1 cellular context compared by ENCODE assay signal in the genomic region with DNA sequence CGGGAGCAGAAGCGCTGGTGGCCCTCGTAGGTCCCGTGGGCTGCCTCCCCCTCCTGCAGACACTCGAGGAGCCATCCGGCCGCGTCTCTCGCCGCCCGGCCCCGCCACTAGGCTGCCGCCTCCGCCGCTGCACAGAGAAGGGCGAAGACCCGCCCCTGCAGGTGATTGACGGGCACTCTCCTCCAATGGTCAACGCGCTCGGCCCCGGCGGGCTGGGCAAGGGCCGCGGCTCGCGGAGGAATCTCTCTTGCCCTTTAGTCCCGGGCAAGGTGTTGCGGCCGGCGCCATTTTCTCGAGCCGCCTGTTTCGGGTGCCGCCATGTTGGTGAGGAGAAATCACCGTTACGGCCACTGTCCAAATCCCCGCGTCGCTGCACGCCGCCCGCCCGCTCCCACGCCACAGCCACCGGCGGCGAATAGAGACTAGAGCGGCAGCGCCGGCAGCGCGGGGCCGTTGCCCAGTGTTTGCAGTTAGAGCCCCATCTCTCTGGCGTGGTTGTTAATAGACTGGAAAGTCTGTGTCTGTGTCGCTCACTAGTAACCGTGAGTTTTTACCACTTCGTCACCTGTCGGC.
TF ChIP-seq lines count a peak whose summit lies in the region.

A gene with protein sequence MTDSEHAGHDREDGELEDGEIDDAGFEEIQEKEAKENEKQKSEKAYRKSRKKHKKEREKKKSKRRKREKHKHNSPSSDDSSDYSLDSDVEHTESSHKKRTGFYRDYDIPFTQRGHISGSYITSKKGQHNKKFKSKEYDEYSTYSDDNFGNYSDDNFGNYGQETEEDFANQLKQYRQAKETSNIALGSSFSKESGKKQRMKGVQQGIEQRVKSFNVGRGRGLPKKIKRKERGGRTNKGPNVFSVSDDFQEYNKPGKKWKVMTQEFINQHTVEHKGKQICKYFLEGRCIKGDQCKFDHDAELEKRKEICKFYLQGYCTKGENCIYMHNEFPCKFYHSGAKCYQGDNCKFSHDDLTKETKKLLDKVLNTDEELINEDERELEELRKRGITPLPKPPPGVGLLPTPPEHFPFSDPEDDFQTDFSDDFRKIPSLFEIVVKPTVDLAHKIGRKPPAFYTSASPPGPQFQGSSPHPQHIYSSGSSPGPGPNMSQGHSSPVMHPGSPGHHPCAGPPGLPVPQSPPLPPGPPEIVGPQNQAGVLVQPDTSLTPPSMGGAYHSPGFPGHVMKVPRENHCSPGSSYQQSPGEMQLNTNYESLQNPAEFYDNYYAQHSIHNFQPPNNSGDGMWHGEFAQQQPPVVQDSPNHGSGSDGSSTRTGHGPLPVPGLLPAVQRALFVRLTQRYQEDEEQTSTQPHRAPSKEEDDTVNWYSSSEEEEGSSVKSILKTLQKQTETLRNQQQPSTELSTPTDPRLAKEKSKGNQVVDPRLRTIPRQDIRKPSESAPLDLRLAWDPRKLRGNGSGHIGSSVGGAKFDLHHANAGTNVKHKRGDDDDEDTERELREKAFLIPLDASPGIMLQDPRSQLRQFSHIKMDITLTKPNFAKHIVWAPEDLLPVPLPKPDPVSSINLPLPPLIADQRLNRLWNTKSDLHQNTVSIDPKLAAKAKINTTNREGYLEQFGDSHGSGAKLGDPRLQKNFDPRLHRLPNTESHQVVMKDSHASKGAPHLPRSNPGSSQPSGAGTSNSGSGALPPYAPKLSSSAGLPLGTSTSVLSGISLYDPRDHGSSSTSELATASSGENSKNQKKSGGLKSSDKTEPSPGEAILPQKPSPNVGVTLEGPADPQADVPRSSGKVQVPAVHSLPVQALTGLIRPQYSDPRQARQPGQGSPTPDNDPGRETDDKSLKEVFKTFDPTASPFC (plus strand): TSS at position 284 of the 573 bp plus-strand sequence. CDS start 398 bp downstream, outside the sequence.

TF ChIP-seq in K562, 482 proteins besides CTCF, POLR2A, EP300 and RAD21 (continued from another document and continues in another):
- TF ChIP-seq, protein P1, sequence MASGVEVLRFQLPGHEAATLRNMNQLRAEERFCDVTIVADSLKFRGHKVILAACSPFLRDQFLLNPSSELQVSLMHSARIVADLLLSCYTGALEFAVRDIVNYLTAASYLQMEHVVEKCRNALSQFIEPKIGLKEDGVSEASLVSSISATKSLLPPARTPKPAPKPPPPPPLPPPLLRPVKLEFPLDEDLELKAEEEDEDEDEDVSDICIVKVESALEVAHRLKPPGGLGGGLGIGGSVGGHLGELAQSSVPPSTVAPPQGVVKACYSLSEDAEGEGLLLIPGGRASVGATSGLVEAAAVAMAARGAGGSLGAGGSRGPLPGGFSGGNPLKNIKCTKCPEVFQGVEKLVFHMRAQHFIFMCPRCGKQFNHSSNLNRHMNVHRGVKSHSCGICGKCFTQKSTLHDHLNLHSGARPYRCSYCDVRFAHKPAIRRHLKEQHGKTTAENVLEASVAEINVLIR (CRISPR knock-in tag; IDR thresholded peaks at IDR 0.05) = no peak; the same call in 1 of the 2 replicates
- 0 out of 2 replicates have a peak, but pooled peaks have one; percentile 14 for TF ChIP-seq ZSCAN32 (CRISPR knock-in tag; IDR thresholded peaks at IDR 0.05)
- TF ChIP-seq, protein P2, sequence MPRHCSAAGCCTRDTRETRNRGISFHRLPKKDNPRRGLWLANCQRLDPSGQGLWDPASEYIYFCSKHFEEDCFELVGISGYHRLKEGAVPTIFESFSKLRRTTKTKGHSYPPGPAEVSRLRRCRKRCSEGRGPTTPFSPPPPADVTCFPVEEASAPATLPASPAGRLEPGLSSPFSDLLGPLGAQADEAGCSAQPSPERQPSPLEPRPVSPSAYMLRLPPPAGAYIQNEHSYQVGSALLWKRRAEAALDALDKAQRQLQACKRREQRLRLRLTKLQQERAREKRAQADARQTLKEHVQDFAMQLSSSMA (CRISPR knock-in tag; IDR thresholded peaks at IDR 0.05) = peak; percentile 76; the same call in 1 of the 2 replicates
- no peak for TF ChIP-seq SMARCE1 (IDR thresholded peaks at IDR 0.05)
- peak; percentile 69; the same call in 1 of the 2 replicates for TF ChIP-seq MYNN (IDR thresholded peaks at IDR 0.05)
- TF ChIP-seq MYNN (CRISPR knock-in tag; IDR thresholded peaks at IDR 0.05) = no peak
- peak; percentile 86; the same call in 1 of the 2 replicates for TF ChIP-seq CHCHD3 (CRISPR knock-in tag; IDR thresholded peaks at IDR 0.05)
- no peak for TF ChIP-seq ZNF785 (CRISPR knock-in tag; IDR thresholded peaks at IDR 0.05)
- TF ChIP-seq FOXK2 (conservative IDR thresholded peaks at IDR 0.05 in 1 of 2, IDR thresholded peaks at IDR 0.05 in 1 of 2; ENCODE audit: low read depth in 2 of 2) = peak; percentile 77 to 84
- no peak for TF ChIP-seq RBM15 (IDR thresholded peaks at IDR 0.05; ENCODE audit: insufficient read depth, low read length)
- no peak for TF ChIP-seq ZNF780A (CRISPR knock-in tag; IDR thresholded peaks at IDR 0.05)
- TF ChIP-seq RNF2 (IDR thresholded peaks at IDR 0.05) = peak; percentile 94
- no peak for TF ChIP-seq ATF1 (CRISPR knock-in tag; IDR thresholded peaks at IDR 0.05)
- peak; percentile 93 for TF ChIP-seq ATF1 (tag; IDR thresholded peaks at IDR 0.05)
- TF ChIP-seq KAT8 (IDR thresholded peaks at IDR 0.05; ENCODE audit: low read depth) = peak; percentile 96
- TF ChIP-seq, protein P3, sequence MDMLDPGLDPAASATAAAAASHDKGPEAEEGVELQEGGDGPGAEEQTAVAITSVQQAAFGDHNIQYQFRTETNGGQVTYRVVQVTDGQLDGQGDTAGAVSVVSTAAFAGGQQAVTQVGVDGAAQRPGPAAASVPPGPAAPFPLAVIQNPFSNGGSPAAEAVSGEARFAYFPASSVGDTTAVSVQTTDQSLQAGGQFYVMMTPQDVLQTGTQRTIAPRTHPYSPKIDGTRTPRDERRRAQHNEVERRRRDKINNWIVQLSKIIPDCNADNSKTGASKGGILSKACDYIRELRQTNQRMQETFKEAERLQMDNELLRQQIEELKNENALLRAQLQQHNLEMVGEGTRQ (CRISPR knock-in tag; IDR thresholded peaks at IDR 0.05) = peak; percentile 34; the same call in 1 of the 2 replicates
- peak; percentile 79; the same call in 1 of the 2 replicates for TF ChIP-seq ZNF644 (tag; IDR thresholded peaks at IDR 0.05; ENCODE audit: low read depth)
- peak; percentile 39 for TF ChIP-seq FUS (optimal IDR thresholded peaks at IDR 0.05; ENCODE audit: low read depth, low read length)
- TF ChIP-seq SNIP1 (IDR thresholded peaks at IDR 0.05; ENCODE audit: low read depth) = no peak
- TF ChIP-seq L3MBTL2 (IDR thresholded peaks at IDR 0.05) = peak; percentile 76
- TF ChIP-seq CEBPG (CRISPR knock-in tag; IDR thresholded peaks at IDR 0.05) = peak; percentile 30; the same call in 1 of the 2 replicates
- TF ChIP-seq CEBPG (tag; conservative IDR thresholded peaks at IDR 0.05 in 1 of 2, IDR thresholded peaks at IDR 0.05 in 1 of 2) = no peak
- no peak for TF ChIP-seq ZNF212 (CRISPR knock-in tag; IDR thresholded peaks at IDR 0.05)
- TF ChIP-seq SREBF2 (CRISPR knock-in tag; IDR thresholded peaks at IDR 0.05) = no peak
- no peak for TF ChIP-seq YBX1 (IDR thresholded peaks at IDR 0.05)
- 0 out of 2 replicates have a peak, but pooled peaks have one; percentile 13 for TF ChIP-seq KLF6 (CRISPR knock-in tag; IDR thresholded peaks at IDR 0.05; ENCODE audit: borderline replicate concordance)
- TF ChIP-seq, protein P4, sequence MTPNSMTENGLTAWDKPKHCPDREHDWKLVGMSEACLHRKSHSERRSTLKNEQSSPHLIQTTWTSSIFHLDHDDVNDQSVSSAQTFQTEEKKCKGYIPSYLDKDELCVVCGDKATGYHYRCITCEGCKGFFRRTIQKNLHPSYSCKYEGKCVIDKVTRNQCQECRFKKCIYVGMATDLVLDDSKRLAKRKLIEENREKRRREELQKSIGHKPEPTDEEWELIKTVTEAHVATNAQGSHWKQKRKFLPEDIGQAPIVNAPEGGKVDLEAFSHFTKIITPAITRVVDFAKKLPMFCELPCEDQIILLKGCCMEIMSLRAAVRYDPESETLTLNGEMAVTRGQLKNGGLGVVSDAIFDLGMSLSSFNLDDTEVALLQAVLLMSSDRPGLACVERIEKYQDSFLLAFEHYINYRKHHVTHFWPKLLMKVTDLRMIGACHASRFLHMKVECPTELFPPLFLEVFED (CRISPR knock-in tag; conservative IDR thresholded peaks at IDR 0.05) = no peak
- peak; percentile 85 for TF ChIP-seq KDM5B (IDR thresholded peaks at IDR 0.05; ENCODE audit: insufficient replicate concordance, low read depth, low read length)
- no peak for TF ChIP-seq MXI1 (IDR thresholded peaks at IDR 0.05; ENCODE audit: low read depth, low read length)
- TF ChIP-seq HDAC1 (IDR thresholded peaks at IDR 0.05) = peak in 1 of 2 experiments; percentile 58; a peak in 2 of 4 replicates
- no peak for TF ChIP-seq ZNF146 (CRISPR knock-in tag; IDR thresholded peaks at IDR 0.05; ENCODE audit: unreplicated experiment)
- TF ChIP-seq SOX6 (IDR thresholded peaks at IDR 0.05) = peak; percentile 58; the same call in 1 of the 2 replicates
- TF ChIP-seq SAFB (IDR thresholded peaks at IDR 0.05; ENCODE audit: borderline replicate concordance, low read depth, low read length) = peak; percentile 99
- TF ChIP-seq NR2C2 (CRISPR knock-in tag; IDR thresholded peaks at IDR 0.05) = peak; percentile 81; the same call in 1 of the 2 replicates
- peak; percentile 93 for TF ChIP-seq NR2C2 (tag; IDR thresholded peaks at IDR 0.05)
- TF ChIP-seq, protein P5, sequence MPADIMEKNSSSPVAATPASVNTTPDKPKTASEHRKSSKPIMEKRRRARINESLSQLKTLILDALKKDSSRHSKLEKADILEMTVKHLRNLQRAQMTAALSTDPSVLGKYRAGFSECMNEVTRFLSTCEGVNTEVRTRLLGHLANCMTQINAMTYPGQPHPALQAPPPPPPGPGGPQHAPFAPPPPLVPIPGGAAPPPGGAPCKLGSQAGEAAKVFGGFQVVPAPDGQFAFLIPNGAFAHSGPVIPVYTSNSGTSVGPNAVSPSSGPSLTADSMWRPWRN (IDR thresholded peaks at IDR 0.05; ENCODE audit: low read depth) = no peak
- peak; percentile 78; the same call in 1 of the 2 replicates for TF ChIP-seq SRSF3 (IDR thresholded peaks at IDR 0.05; ENCODE audit: insufficient read depth, low read length)
- TF ChIP-seq, protein P6, sequence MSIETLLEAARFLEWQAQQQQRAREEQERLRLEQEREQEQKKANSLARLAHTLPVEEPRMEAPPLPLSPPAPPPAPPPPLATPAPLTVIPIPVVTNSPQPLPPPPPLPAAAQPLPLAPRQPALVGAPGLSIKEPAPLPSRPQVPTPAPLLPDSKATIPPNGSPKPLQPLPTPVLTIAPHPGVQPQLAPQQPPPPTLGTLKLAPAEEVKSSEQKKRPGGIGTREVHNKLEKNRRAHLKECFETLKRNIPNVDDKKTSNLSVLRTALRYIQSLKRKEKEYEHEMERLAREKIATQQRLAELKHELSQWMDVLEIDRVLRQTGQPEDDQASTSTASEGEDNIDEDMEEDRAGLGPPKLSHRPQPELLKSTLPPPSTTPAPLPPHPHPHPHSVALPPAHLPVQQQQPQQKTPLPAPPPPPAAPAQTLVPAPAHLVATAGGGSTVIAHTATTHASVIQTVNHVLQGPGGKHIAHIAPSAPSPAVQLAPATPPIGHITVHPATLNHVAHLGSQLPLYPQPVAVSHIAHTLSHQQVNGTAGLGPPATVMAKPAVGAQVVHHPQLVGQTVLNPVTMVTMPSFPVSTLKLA (conservative IDR thresholded peaks at IDR 0.05) = peak; percentile 65 to 81
- no peak for TF ChIP-seq ZNF76 (CRISPR knock-in tag; IDR thresholded peaks at IDR 0.05; ENCODE audit: borderline replicate concordance)
- TF ChIP-seq, protein P7, sequence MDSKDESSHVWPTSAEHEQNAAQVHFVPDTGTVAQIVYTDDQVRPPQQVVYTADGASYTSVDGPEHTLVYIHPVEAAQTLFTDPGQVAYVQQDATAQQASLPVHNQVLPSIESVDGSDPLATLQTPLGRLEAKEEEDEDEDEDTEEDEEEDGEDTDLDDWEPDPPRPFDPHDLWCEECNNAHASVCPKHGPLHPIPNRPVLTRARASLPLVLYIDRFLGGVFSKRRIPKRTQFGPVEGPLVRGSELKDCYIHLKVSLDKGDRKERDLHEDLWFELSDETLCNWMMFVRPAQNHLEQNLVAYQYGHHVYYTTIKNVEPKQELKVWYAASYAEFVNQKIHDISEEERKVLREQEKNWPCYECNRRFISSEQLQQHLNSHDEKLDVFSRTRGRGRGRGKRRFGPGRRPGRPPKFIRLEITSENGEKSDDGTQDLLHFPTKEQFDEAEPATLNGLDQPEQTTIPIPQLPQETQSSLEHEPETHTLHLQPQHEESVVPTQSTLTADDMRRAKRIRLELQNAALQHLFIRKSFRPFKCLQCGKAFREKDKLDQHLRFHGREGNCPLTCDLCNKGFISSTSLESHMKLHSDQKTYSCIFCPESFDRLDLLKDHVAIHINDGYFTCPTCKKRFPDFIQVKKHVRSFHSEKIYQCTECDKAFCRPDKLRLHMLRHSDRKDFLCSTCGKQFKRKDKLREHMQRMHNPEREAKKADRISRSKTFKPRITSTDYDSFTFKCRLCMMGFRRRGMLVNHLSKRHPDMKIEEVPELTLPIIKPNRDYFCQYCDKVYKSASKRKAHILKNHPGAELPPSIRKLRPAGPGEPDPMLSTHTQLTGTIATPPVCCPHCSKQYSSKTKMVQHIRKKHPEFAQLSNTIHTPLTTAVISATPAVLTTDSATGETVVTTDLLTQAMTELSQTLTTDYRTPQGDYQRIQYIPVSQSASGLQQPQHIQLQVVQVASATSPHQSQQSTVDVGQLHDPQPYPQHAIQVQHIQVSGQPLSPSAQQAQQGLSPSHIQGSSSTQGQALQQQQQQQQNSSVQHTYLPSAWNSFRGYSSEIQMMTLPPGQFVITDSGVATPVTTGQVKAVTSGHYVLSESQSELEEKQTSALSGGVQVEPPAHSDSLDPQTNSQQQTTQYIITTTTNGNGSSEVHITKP (IDR thresholded peaks at IDR 0.05; ENCODE audit: partially characterized antibody) = peak; percentile 50
- TF ChIP-seq MIER1 (IDR thresholded peaks at IDR 0.05; ENCODE audit: low read depth) = no peak
- no peak for TF ChIP-seq KDM2B (CRISPR knock-in tag; IDR thresholded peaks at IDR 0.05)
- no peak for TF ChIP-seq C11orf30 (IDR thresholded peaks at IDR 0.05; ENCODE audit: low read depth)
- no peak for TF ChIP-seq ZNF121 (CRISPR knock-in tag; conservative IDR thresholded peaks at IDR 0.05)
- TF ChIP-seq RBM34 (IDR thresholded peaks at IDR 0.05; ENCODE audit: borderline replicate concordance, insufficient read depth, low read length) = no peak
- TF ChIP-seq SRSF9 (IDR thresholded peaks at IDR 0.05; ENCODE audit: borderline replicate concordance, low read depth, low read length) = no peak
- TF ChIP-seq ZNF311 (CRISPR knock-in tag; IDR thresholded peaks at IDR 0.05) = no peak
- no peak for TF ChIP-seq U2AF2 (optimal IDR thresholded peaks at IDR 0.05; ENCODE audit: low read depth, low read length)
- TF ChIP-seq, protein P8, sequence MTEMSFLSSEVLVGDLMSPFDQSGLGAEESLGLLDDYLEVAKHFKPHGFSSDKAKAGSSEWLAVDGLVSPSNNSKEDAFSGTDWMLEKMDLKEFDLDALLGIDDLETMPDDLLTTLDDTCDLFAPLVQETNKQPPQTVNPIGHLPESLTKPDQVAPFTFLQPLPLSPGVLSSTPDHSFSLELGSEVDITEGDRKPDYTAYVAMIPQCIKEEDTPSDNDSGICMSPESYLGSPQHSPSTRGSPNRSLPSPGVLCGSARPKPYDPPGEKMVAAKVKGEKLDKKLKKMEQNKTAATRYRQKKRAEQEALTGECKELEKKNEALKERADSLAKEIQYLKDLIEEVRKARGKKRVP (CRISPR knock-in tag; IDR thresholded peaks at IDR 0.05) = no peak
- peak; percentile 17; the same call in 1 of the 2 replicates for TF ChIP-seq MYBL2 (IDR thresholded peaks at IDR 0.05; ENCODE audit: low read depth)
- TF ChIP-seq MYBL2 (CRISPR knock-in tag; IDR thresholded peaks at IDR 0.05; ENCODE audit: borderline replicate concordance) = no peak
- TF ChIP-seq FOXA3 (CRISPR knock-in tag; conservative IDR thresholded peaks at IDR 0.05 in 1 of 2, IDR thresholded peaks at IDR 0.05 in 1 of 2) = peak in 1 of 2 experiments; percentile 65; a peak in 1 of 4 replicates
- TF ChIP-seq DIDO1 (tag; IDR thresholded peaks at IDR 0.05; ENCODE audit: low read depth) = no peak; the same call in 1 of the 2 replicates
